18 cellular contexts compared by ENCODE assay signal in the genomic region with DNA sequence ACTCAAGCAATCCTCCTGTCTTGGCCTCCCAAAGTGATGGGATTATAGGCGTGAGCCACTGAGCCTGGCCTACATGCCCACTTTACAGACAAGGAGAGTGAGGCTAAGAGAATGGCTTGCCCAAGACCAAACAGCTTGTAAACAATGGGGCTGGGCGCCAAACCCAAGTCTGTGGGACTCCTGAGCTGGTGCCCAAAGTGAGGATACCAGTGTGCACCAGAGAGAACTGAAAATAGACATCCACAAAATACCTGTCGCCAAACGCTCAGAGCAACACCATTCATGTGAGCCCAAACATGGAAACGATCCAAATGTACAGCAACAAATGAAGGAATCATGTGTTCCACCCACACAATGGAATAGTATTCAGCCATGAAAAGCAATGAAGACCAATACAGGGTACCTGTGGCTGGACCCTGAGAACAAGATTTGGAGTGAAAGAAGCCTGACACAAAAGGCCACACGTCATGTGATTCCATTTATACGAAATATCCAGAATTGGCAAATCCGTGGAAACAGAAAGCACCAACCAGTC. TPM values are rescaled to one million over a fixed set of nuclear protein-coding genes. Genes with fewer than 3 reads are reported as not detected.
DNase-seq lines count a peak whose midpoint lies in the region; ATAC-seq, FAIRE-seq and TF ChIP-seq lines count a peak whose summit lies in the region.
"Had no signal": no experiment of that assay in that cellular context is flagged by ENCODE, and none has a peak within 500 bp of the region (broad histone marks: within the 10 kb centered on the region; RNA-seq: fewer than 3 reads in every experiment).

No MANE protein-coding gene starts in this region.

- H3K36me3 Mint-ChIP-seq in chondrocyte (ENCODE audit: low read depth): no peaks in the 10 kb centered on the region
- H3K36me3 Mint-ChIP-seq: CD14-positive monocyte had no signal

- intact Hi-C loops in posterior vena cava (cut with DNase I): loop anchor here (2.0 to 10.0 kb wide), 2 partner anchors 107 to 365 kb away; no protein-coding TSS in a partner anchor

- no peak for TF ChIP-seq CTCF in chondrocyte (IDR thresholded peaks at IDR 0.05)

- no peak overlapping the region for H3K4me3 Mint-ChIP-seq in chondrocyte (ENCODE audit: unreplicated experiment)
- H3K4me3 Mint-ChIP-seq: CD14-positive monocyte had no signal

- in situ Hi-C loops in G401 (cut with HindIII; ENCODE audit: low sequenced_read_pairs): no loop called here

- FAIRE-seq in GM12891 (lab: Jason Lieb, UNC): no peak
- FAIRE-seq: HTR-8/SVneo had no signal

- H3K9me3 Mint-ChIP-seq in chondrocyte (ENCODE audit: low read depth): no peaks in the 10 kb centered on the region
- H3K9me3 Mint-ChIP-seq: CD14-positive monocyte had no signal

- H3K27ac Mint-ChIP-seq in chondrocyte (ENCODE audit: unreplicated experiment): no peak overlapping the region

- no peaks in the 10 kb centered on the region for H3K27me3 Mint-ChIP-seq in chondrocyte (ENCODE audit: low read depth)

- DNase-seq in 8988T (peak; percentile 9), G401 (ENCODE audit: low spot score) (peak; percentile 50), chondrocyte (ENCODE audit: low spot score) (peak; percentile 39), posterior vena cava (ENCODE audit: low spot score) (peak; percentile 59), GM12891 (ENCODE audit: insufficient read length, low spot score) (no peak), NCI-H446 (lab: John Stamatoyannopoulos, UW) (no peak)
- DNase-seq in effector CD4-positive, alpha-beta T cell: no peak
- DNase-seq: ACHN, DMS79, NCI-H1105 treated with DMSO at 0.1 percent for 48 hours, NCI-H1694 treated with DMSO at 0.1 percent for 48 hours, NCI-H510A treated with DMSO at 0.1 percent for 48 hours, NCI-H82, OCI-M1, SIG-M5 had no signal

- peaks cover 17% of the 10 kb centered on the region for H3K4me1 Mint-ChIP-seq in chondrocyte (ENCODE audit: low read depth)
- H3K4me1 Mint-ChIP-seq: CD14-positive monocyte had no signal

- no peak for TF ChIP-seq POLR2A in GM12891 (IDR thresholded peaks at IDR 0.05; ENCODE audit: low read depth, low read length)

- ATAC-seq in HG03045 (IDR thresholded peaks at IDR 0.05; ENCODE audit: unreplicated experiment): no peak

TF ChIP-seq in GM12891, 5 proteins besides CTCF, POLR2A, EP300 and RAD21:
- TF ChIP-seq SPI1 (IDR thresholded peaks at IDR 0.05; ENCODE audit: low read depth, low read length) (no peak), POU2F2 (IDR thresholded peaks at IDR 0.05; ENCODE audit: low read depth, low read length) (no peak), PAX5 (IDR thresholded peaks at IDR 0.05; ENCODE audit: insufficient read depth, low read length, severe bottlenecking) (no peak), TAF1 (IDR thresholded peaks at IDR 0.05; ENCODE audit: low read depth, low read length) (no peak), POLR2AphosphoS5 (IDR thresholded peaks at IDR 0.05; ENCODE audit: low read depth, low read length) (no peak)
TF ChIP-seq in GM12891: peak in this region for 0.

RNA-seq across cellular contexts. Expression of gene CCNK, which starts 38.2 kb away (rescaled TPM):
- 5.9 and 16.7 TPM in 2 replicates for total RNA-seq in G401 (2014; rRNA removed; shearing (Covaris generic))
- total RNA-seq in chondrocyte (57.3 to 62.3 TPM (median 62.3 TPM) in 3 replicates), posterior vena cava (10 to 100 TPM; 34.3 to 35.3 TPM)
- polyA plus RNA-seq in GM12891 (2012; ENCODE audit: low read depth, missing spikeins): 54.3 TPM

RNA-seq across cellular contexts. Expression of gene SETD3, which starts 38.8 kb away (rescaled TPM):
- total RNA-seq in G401 (2014; rRNA removed; shearing (Covaris generic)): 43.7 and 54.9 TPM in 2 replicates
- total RNA-seq in chondrocyte (54.2 to 55.1 TPM (median 54.5 TPM) in 3 replicates), posterior vena cava (100 to 1,000 TPM in 1 of 2 donors, 10 to 100 TPM in 1; 74.5 to 103 TPM)
- 19.0 TPM for polyA plus RNA-seq in GM12891 (2012; ENCODE audit: low read depth, missing spikeins)

Comparison
In these comparisons a context has a peak if more than half of its experiments do, and no peak if none do; other contexts are left out.
1. DNase-seq: peak in 8988T (single experiment), G401 (single experiment), chondrocyte (single experiment) and posterior vena cava (single experiment); none in GM12891 (single experiment), NCI-H446 (0 of 2) and effector CD4-positive, alpha-beta T cell (single experiment).